8 cellular contexts compared by ENCODE assay signal in the genomic region with DNA sequence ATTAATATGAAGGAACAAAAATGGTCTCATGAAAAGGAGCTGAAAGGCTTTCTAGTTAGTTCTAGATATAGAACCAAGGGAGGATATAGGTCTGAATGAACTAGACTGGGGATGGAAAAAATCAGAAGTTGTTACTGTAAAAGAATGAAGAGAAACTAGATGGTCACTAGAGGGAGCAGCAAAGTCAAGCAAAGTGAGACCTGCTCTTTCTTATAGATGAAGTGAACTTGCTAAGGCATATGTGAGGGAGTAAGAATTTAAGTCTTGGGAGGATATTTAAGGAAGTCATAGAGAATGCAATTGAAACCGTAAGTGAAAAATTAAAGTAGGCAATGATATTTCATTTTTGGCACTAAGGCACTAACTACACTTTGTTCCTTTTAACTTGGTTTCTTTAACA.
DNase-seq lines count a peak whose midpoint lies in the region; ATAC-seq, FAIRE-seq and TF ChIP-seq lines count a peak whose summit lies in the region.
"Not testable (repeated sequence)": the region's sequence is repeated elsewhere in the genome, so short reads cannot be mapped to it uniquely, and the experiment has no call there.

No MANE protein-coding gene starts in this region.

- not testable (repeated sequence) for H2AFZ ChIP-seq in OCI-LY3 (ENCODE audit: low read depth, low read length); hepatocyte

- H3K9me3 ChIP-seq in OCI-LY3 (ENCODE audit: insufficient read depth, low read length); hepatocyte (ENCODE audit: low read depth); small intestine (ENCODE audit: control insufficient read depth, low read depth): not testable (repeated sequence)

- H3K79me2 ChIP-seq in OCI-LY3 (ENCODE audit: low read length); hepatocyte: not testable (repeated sequence)

- ATAC-seq in GM18909 (IDR thresholded peaks at IDR 0.05; ENCODE audit: poor library complexity, unreplicated experiment) (peak; percentile 78), HG02571 (IDR thresholded peaks at IDR 0.05; ENCODE audit: unreplicated experiment) (peak; percentile 69)

- H3K4me3 ChIP-seq in OCI-LY3 (ENCODE audit: low read length); brain microvascular endothelial cell (ENCODE audit: low read depth, low read length); hepatocyte; small intestine (ENCODE audit: low read depth in 1 of 2, low read length in 2 of 2): not testable (repeated sequence)

- not testable (repeated sequence) for H3K36me3 ChIP-seq in OCI-LY3 (replicated peaks; ENCODE audit: low read depth, low read length); brain microvascular endothelial cell (replicated peaks); hepatocyte (replicated peaks; ENCODE audit: insufficient read depth, low read depth); small intestine (ENCODE audit: control insufficient read depth in 2 of 2, insufficient read depth in 2 of 2, low read length in 2 of 2)

- DNase-seq in DMS53 (lab: John Stamatoyannopoulos, UW) (peak; percentile 58), KBM-7 (peak; percentile 38), brain microvascular endothelial cell (peak; percentile 18), hepatocyte (ENCODE audit: low spot score) (peak; percentile 49), small intestine (peak; percentile 24)

- not testable (repeated sequence) for H3K9me2 ChIP-seq in hepatocyte (replicated peaks; ENCODE audit: insufficient read depth)

- TF ChIP-seq CTCF in OCI-LY3 (IDR thresholded peaks at IDR 0.05; ENCODE audit: low read depth, low read length), result peak; percentile 47
- TF ChIP-seq CTCF in brain microvascular endothelial cell (IDR thresholded peaks at IDR 0.05; ENCODE audit: low read depth, low read length, missing control alignments), result peak; percentile 38
- peak; percentile 56 for TF ChIP-seq CTCF in hepatocyte (IDR thresholded peaks at IDR 0.05; ENCODE audit: poor library complexity)

- in situ Hi-C loops in KBM-7 (cut with MboI; ENCODE audit: low pct_unique_long_range_greater_than_20kb, low sequenced_read_pairs); brain microvascular endothelial cell (cut with HindIII; ENCODE audit: low pct_ligation_motif_present, low sequenced_read_pairs): not testable (repeated sequence)

- not testable (repeated sequence) for H3K9ac ChIP-seq in OCI-LY3 (ENCODE audit: low read length)

- H3K27me3 ChIP-seq in OCI-LY3 (ENCODE audit: low read depth, low read length); brain microvascular endothelial cell (replicated peaks); hepatocyte; small intestine (ENCODE audit: control insufficient read depth in 2 of 2, insufficient read depth in 2 of 2, low read length in 2 of 2): not testable (repeated sequence)

- H4K20me1 ChIP-seq in OCI-LY3 (ENCODE audit: insufficient read depth, low read length); hepatocyte (ENCODE audit: insufficient read depth, poor library complexity, severe bottlenecking): not testable (repeated sequence)

- not testable (repeated sequence) for H3K4me2 ChIP-seq in OCI-LY3 (ENCODE audit: low read length); hepatocyte

- WGBS in hepatocyte (ENCODE audit: low lambda C conversion rate, missing lambda C conversion rate), result 86% methylated on average over 1 of the region's 1 CpG
- 87 to 95% (median 91%) methylated on average over 1 of the region's 1 CpG for WGBS in small intestine, 3 donors

- not testable (repeated sequence) for FAIRE-seq in small intestine (lab: Jason Lieb, UNC)

- H3K27ac ChIP-seq in OCI-LY3 (ENCODE audit: low read length); brain microvascular endothelial cell; hepatocyte; small intestine (ENCODE audit: low read depth in 1 of 2, low read length in 1 of 2): not testable (repeated sequence)

- H3K4me1 ChIP-seq in OCI-LY3 (ENCODE audit: low read length); hepatocyte (ENCODE audit: insufficient read depth); small intestine (ENCODE audit: control insufficient read depth in 2 of 2, insufficient read depth in 1 of 2, low read depth in 1 of 2, low read length in 1 of 2): not testable (repeated sequence)
